ENCODE assay signal across 1 cellular context in genomic region chr9:126641118-126641851, GRCh38.
TF ChIP-seq lines count a peak whose summit lies in the region.

No MANE protein-coding gene starts in this region.

TF ChIP-seq in WTC11, 78 proteins besides CTCF, POLR2A, EP300 and RAD21 (continued from another document):
- no peak for TF ChIP-seq FOXP4 (CRISPR knock-in tag; IDR thresholded peaks at IDR 0.05)
- TF ChIP-seq SMAD3 (CRISPR knock-in tag; IDR thresholded peaks at IDR 0.05; ENCODE audit: borderline replicate concordance), result no peak
- no peak for TF ChIP-seq CBFB (CRISPR knock-in tag; IDR thresholded peaks at IDR 0.05; ENCODE audit: low read depth)
- no peak for TF ChIP-seq JUN (CRISPR knock-in tag; IDR thresholded peaks at IDR 0.05)
- no peak for TF ChIP-seq TP53 (CRISPR knock-in tag; IDR thresholded peaks at IDR 0.05)
- no peak for TF ChIP-seq CREM (CRISPR knock-in tag; IDR thresholded peaks at IDR 0.05)
- TF ChIP-seq ZNF396 (CRISPR knock-in tag; IDR thresholded peaks at IDR 0.05; ENCODE audit: borderline replicate concordance), result no peak
- no peak for TF ChIP-seq ATF2 (CRISPR knock-in tag; IDR thresholded peaks at IDR 0.05; ENCODE audit: borderline replicate concordance, low read depth)
